Comparison of ENCODE assay signal across 24 cellular contexts in genomic region chr3:54240-54639, GRCh38.
A peak's percentile ranks its signal among the peaks of the same experiment; 100 is the strongest.
DNase-seq lines count a peak whose midpoint lies in the region; ATAC-seq and TF ChIP-seq lines count a peak whose summit lies in the region.
"Had no signal": no experiment of that assay in that cellular context is flagged by ENCODE, and none has a peak within 500 bp of the region (broad histone marks: within the 10 kb centered on the region; RNA-seq: fewer than 3 reads in every experiment).

No MANE protein-coding gene starts in this region.

- POLR2A ChIA-PET in CD4-positive, alpha-beta memory T cell (lab: Charles Lee; ENCODE audit: partially characterized antibody), result no interaction called here

- H3K27me3 Mint-ChIP-seq in CD4-positive, alpha-beta memory T cell, result peaks cover 3 to 7% of the 10 kb centered on the region in 2 donors
- H3K27me3 Mint-ChIP-seq: activated B cell treated with CpG ODN at 0.5 μM for 24 hours; dendritic cell treated with granulocyte-macrophage colony-stimulating factor and Interleukin-4, amounts not matched to agents 40 ng/mL and 50 ng/mL, for 4 days had no signal

- H3K27ac ChIP-seq in CD4-positive, alpha-beta memory T cell (ENCODE audit: low read depth, low read length), result no peak overlapping the region
- H3K27ac ChIP-seq: pancreas, thoracic aorta had no signal

- H3K9me3 Mint-ChIP-seq in CD4-positive, alpha-beta memory T cell, result peaks cover 0 to 9% (median 4%) of the 10 kb centered on the region in 8 donors
- H3K9me3 Mint-ChIP-seq: activated T-helper 17 cell treated with anti-CD3 and anti-CD28 coated beads, Interleukin-2, amount 50 U/mL, for 72 hours; dendritic cell treated with granulocyte-macrophage colony-stimulating factor and Interleukin-4, amounts not matched to agents 40 ng/mL and 50 ng/mL, for 4 days had no signal

- no peak overlapping the region for H3K4me3 ChIP-seq in epithelial cell of proximal tubule (ENCODE audit: low read depth, low read length)
- H3K4me3 ChIP-seq in CD4-positive, alpha-beta memory T cell (ENCODE audit: low read length in 2 of 2), result no peak overlapping the region
- H3K4me3 ChIP-seq: pancreas, thoracic aorta had no signal

- no peak overlapping the region for H3K4me3 Mint-ChIP-seq in CD4-positive, alpha-beta memory T cell
- H3K4me3 Mint-ChIP-seq: activated B cell treated with CpG ODN at 0.5 μM for 24 hours; activated naive CD8-positive, alpha-beta T cell; activated T-helper 17 cell treated with anti-CD3 and anti-CD28 coated beads, Interleukin-2, amount 50 U/mL, for 72 hours; dendritic cell treated with granulocyte-macrophage colony-stimulating factor and Interleukin-4, amounts not matched to agents 40 ng/mL and 50 ng/mL, for 4 days; nephron had no signal

- no peak overlapping the region for H3K27ac Mint-ChIP-seq in CD4-positive, alpha-beta memory T cell
- H3K27ac Mint-ChIP-seq: activated B cell treated with CpG ODN at 0.5 μM for 24 hours; activated naive CD8-positive, alpha-beta T cell; activated T-helper 17 cell treated with anti-CD3 and anti-CD28 coated beads, Interleukin-2, amount 50 U/mL, for 72 hours; dendritic cell treated with granulocyte-macrophage colony-stimulating factor and Interleukin-4, amounts not matched to agents 40 ng/mL and 50 ng/mL, for 4 days; nephron had no signal

- H3K36me3 Mint-ChIP-seq in CD4-positive, alpha-beta memory T cell, result no peaks in the 10 kb centered on the region
- H3K36me3 Mint-ChIP-seq: activated naive CD8-positive, alpha-beta T cell had no signal

- H3K4me1 Mint-ChIP-seq in CD4-positive, alpha-beta memory T cell, result no peaks in the 10 kb centered on the region
- H3K4me1 Mint-ChIP-seq: activated B cell treated with CpG ODN at 0.5 μM for 24 hours; activated T-helper 17 cell treated with anti-CD3 and anti-CD28 coated beads, Interleukin-2, amount 50 U/mL, for 72 hours; nephron had no signal

- H3K27me3 ChIP-seq in CD4-positive, alpha-beta memory T cell (ENCODE audit: insufficient read depth, low read length), result no peaks in the 10 kb centered on the region

- CTCF ChIA-PET in CD4-positive, alpha-beta memory T cell (lab: Charles Lee; ENCODE audit: partially characterized antibody), result interaction anchor here (1.5 kb wide), 1 partner anchor 12 kb away, joined by 3 read pairs; no protein-coding TSS in a partner anchor

- DNase-seq in NCI-H1930 (lab: John Stamatoyannopoulos, UW), result peak; percentile 20 to 23
- DNase-seq in epithelial cell of proximal tubule (ENCODE audit: low read depth), result no peak
- no peak for DNase-seq in DMS79 treated with DMSO at 0.1 percent for 48 hours (lab: John Stamatoyannopoulos, UW)
- no peak for DNase-seq in CD4-positive, alpha-beta memory T cell
- DNase-seq in SKM-1 treated with dmso at 0.1 percent for 144 hours (lab: John Stamatoyannopoulos, UW; ENCODE audit: unreplicated experiment), result no peak
- DNase-seq: activated B cell treated with CpG ODN at 0.5 μM for 24 hours; activated CD4-positive, alpha-beta T cell treated with anti-CD3 and anti-CD28 coated beads, Interleukin-2, amount 50 U/mL, for 4 hours; central memory CD4-positive, alpha-beta T cell; kidney; NCI-H526; pancreas; right cardiac atrium; SHP77; stimulated activated CD4-positive, alpha-beta T cell treated with anti-CD3 and anti-CD28 coated beads, Interleukin-12 subunit alpha, Interleukin-12 subunit beta, amount 100 ng/mL, for 4 hours; stimulated activated CD4-positive, alpha-beta T cell treated with anti-CD3 and anti-CD28 coated beads, Interleukin-4, amount 100 ng/mL, for 4 hours; stimulated activated naive CD4-positive, alpha-beta T cell treated with Interleukin-2 at 50 U/mL for 16 hours; SW 1271 had no signal

- peak; percentile 49 for ATAC-seq in GM18511 (IDR thresholded peaks at IDR 0.05; ENCODE audit: unreplicated experiment)
- ATAC-seq: activated T-helper 17 cell treated with anti-CD3 and anti-CD28 coated beads, Interleukin-2, amount 50 U/mL, for 72 hours; pancreas; right cardiac atrium had no signal

- TF ChIP-seq CTCF in GM12873 (IDR thresholded peaks at IDR 0.05; ENCODE audit: insufficient read depth, low read depth, low read length, missing control alignments), result peak; percentile 9
- TF ChIP-seq CTCF in epithelial cell of proximal tubule (conservative IDR thresholded peaks at IDR 0.05; ENCODE audit: low read depth, low read length), result peak; percentile 24

- intact Hi-C loops in CD4-positive, alpha-beta memory T cell (cut with micrococcal nuclease), result no loop called here

- H3K9me3 ChIP-seq in CD4-positive, alpha-beta memory T cell (ENCODE audit: control insufficient read depth in 1 of 2, low read length in 2 of 2), result no peaks in the 10 kb centered on the region
- H3K9me3 ChIP-seq: pancreas, thoracic aorta had no signal

- H3K36me3 ChIP-seq in CD4-positive, alpha-beta memory T cell (ENCODE audit: insufficient read depth, low read length), result no peaks in the 10 kb centered on the region
- H3K36me3 ChIP-seq: pancreas, thoracic aorta had no signal

- H3K4me1 ChIP-seq in CD4-positive, alpha-beta memory T cell (ENCODE audit: insufficient read depth, low read length), result no peaks in the 10 kb centered on the region
- H3K4me1 ChIP-seq: pancreas had no signal

Comparison
In these comparisons a context has a peak if more than half of its experiments do, and no peak if none do; other contexts are left out.
1. DNase-seq: peak in NCI-H1930 (2 of 2); none in epithelial cell of proximal tubule (single experiment), DMS79 treated with DMSO at 0.1 percent for 48 hours (single experiment), CD4-positive, alpha-beta memory T cell (0 of 5) and SKM-1 treated with dmso at 0.1 percent for 144 hours (single experiment).